Comparison of ENCODE assay signal across 10 cellular contexts in genomic region chr9:34190996-34191892, GRCh38. TPM values are rescaled to one million over a fixed set of nuclear protein-coding genes. Genes with fewer than 3 reads are reported as not detected.
DNase-seq lines count a peak whose midpoint lies in the region; ATAC-seq, FAIRE-seq and TF ChIP-seq lines count a peak whose summit lies in the region.
"Had no signal": no experiment of that assay in that cellular context is flagged by ENCODE, and none has a peak within 500 bp of the region (broad histone marks: within the 10 kb centered on the region; RNA-seq: fewer than 3 reads in every experiment).

No MANE protein-coding gene starts in this region.

- CTCF ChIA-PET in endothelial cell of umbilical vein (lab: Charles Lee): interaction anchor here (0.9 to 1.4 kb wide), 4 partner anchors 12 to 100 kb away, joined by 3 to 4 read pairs (median 4); partner anchors contain the start of gene UBAP1

- H3K9ac ChIP-seq in endothelial cell of umbilical vein (replicated peaks; ENCODE audit: extremely low read depth, insufficient read depth, low read length): no peak overlapping the region

- ATAC-seq in GM19463 (IDR thresholded peaks at IDR 0.05; ENCODE audit: unreplicated experiment): no peak

- peaks cover 9% of the 10 kb centered on the region for H4K20me1 ChIP-seq in endothelial cell of umbilical vein (replicated peaks; ENCODE audit: control insufficient read depth, extremely low read depth, insufficient read depth, low read length)

- no peak overlapping the region for H3K4me3 ChIP-seq in endothelial cell of umbilical vein (replicated peaks in 1 of 3; ENCODE audit: insufficient read depth in 1 of 3, low read depth in 1 of 3, low read length in 3 of 3)
- H3K4me3 ChIP-seq in retinal pigment epithelial cell (ENCODE audit: low read length): no peak overlapping the region
- H3K4me3 ChIP-seq: heart left ventricle had no signal

- POLR2A ChIA-PET in endothelial cell of umbilical vein (lab: Charles Lee): interaction anchor here (0.6 kb wide), 1 partner anchor 10 kb away, joined by 9 read pairs; no protein-coding TSS in a partner anchor

- no peaks in the 10 kb centered on the region for H3K27me3 ChIP-seq in endothelial cell of umbilical vein (ENCODE audit: control insufficient read depth in 2 of 2, insufficient read depth in 2 of 2, low read length in 2 of 2)
- H3K27me3 ChIP-seq: heart left ventricle had no signal

- H2AFZ ChIP-seq in endothelial cell of umbilical vein (ENCODE audit: low read depth, low read length): no peak overlapping the region

- TF ChIP-seq CTCF in endothelial cell of umbilical vein (IDR thresholded peaks at IDR 0.05; ENCODE audit: extremely low read depth in 1 of 2, insufficient read depth in 1 of 2, low read depth in 1 of 2, low read length in 2 of 2) (peak in 1 of 2 donors; percentile 7), retinal pigment epithelial cell (conservative IDR thresholded peaks at IDR 0.05; ENCODE audit: low read depth, low read length) (peak; percentile 46)

- no peak for TF ChIP-seq POLR2A in endothelial cell of umbilical vein (IDR thresholded peaks at IDR 0.05; ENCODE audit: low read depth, low read length)

- BruUV-seq in endothelial cell of umbilical vein (replicated peaks; lab: Mats Ljungman, UMichigan): no TSS peak

- no peak overlapping the region for H3K27ac ChIP-seq in endothelial cell of umbilical vein (ENCODE audit: insufficient read depth, low read depth, low read length)

- H3K4me2 ChIP-seq in endothelial cell of umbilical vein (ENCODE audit: insufficient read depth, low read length): no peak overlapping the region

- dilution Hi-C loops in endothelial cell of umbilical vein (cut with MboI; ENCODE audit: extremely low pct_ligation_motif_present, low sequenced_read_pairs): no loop called here

- H3K9me1 ChIP-seq in endothelial cell of umbilical vein (replicated peaks; ENCODE audit: control insufficient read depth, extremely low read depth, insufficient read depth, low read length): no peaks in the 10 kb centered on the region

- H3K79me2 ChIP-seq in endothelial cell of umbilical vein (ENCODE audit: control insufficient read depth, insufficient read depth, low read length): peaks cover 78% of the 10 kb centered on the region

- peak; percentile 68 for FAIRE-seq in endothelial cell of umbilical vein (lab: Jason Lieb, UNC)

- H3K36me3 ChIP-seq in endothelial cell of umbilical vein (ENCODE audit: control insufficient read depth in 2 of 2, extremely low read depth in 1 of 2, insufficient read depth in 2 of 2, low read length in 2 of 2): no peaks in the 10 kb centered on the region

- peaks cover 14% of the 10 kb centered on the region for H3K4me1 ChIP-seq in endothelial cell of umbilical vein (ENCODE audit: control insufficient read depth, extremely low read depth, insufficient read depth, low read length)

- intact Hi-C loops in endothelial cell of umbilical vein (cut with micrococcal nuclease): no loop called here

- DNase-seq in NCI-H82 (lab: John Stamatoyannopoulos, UW) (peak; percentile 45), NCI-H82 treated with DMSO at 0.1 percent for 48 hours (lab: John Stamatoyannopoulos, UW; ENCODE audit: unreplicated experiment) (no peak), NCI-H345 treated with DMSO at 0.1 percent for 48 hours (lab: John Stamatoyannopoulos, UW; ENCODE audit: unreplicated experiment) (peak; percentile 3), endothelial cell of umbilical vein (ENCODE audit: low read depth, low spot score) (peak; percentile 35), retinal pigment epithelial cell (ENCODE audit: low read depth) (no peak), NCI-H446 treated with DMSO at 0.1 percent for 48 hours (lab: John Stamatoyannopoulos, UW) (no peak)
- DNase-seq in stimulated activated CD4-positive, alpha-beta T cell treated with anti-CD3 and anti-CD28 coated beads, Interleukin-4, amount 100 ng/mL, for 24 hours: no peak
- DNase-seq: heart left ventricle, T-helper 1 cell had no signal

- no peaks in the 10 kb centered on the region for H3K9me3 ChIP-seq in endothelial cell of umbilical vein (replicated peaks; ENCODE audit: control insufficient read depth, insufficient read depth, low read length)

TF ChIP-seq in endothelial cell of umbilical vein, 7 proteins besides CTCF, POLR2A, EP300 and RAD21:
- TF ChIP-seq MYC (IDR thresholded peaks at IDR 0.05; ENCODE audit: low read depth, low read length) (no peak), FOS (IDR thresholded peaks at IDR 0.05; ENCODE audit: borderline replicate concordance, insufficient read depth, low read length) (no peak), JUN (IDR thresholded peaks at IDR 0.05; ENCODE audit: borderline replicate concordance, insufficient read depth, insufficient read length, low read depth) (no peak), GATA2 (IDR thresholded peaks at IDR 0.05; ENCODE audit: insufficient read depth, insufficient read length, low read depth, low read length) (no peak), POLR2AphosphoS5 (IDR thresholded peaks at IDR 0.05; ENCODE audit: insufficient read depth, low read depth, low read length) (no peak), EZH2 (IDR thresholded peaks at IDR 0.05; ENCODE audit: borderline replicate concordance, low read depth, low read length, severe bottlenecking) (no peak)
- TF ChIP-seq, protein P1, sequence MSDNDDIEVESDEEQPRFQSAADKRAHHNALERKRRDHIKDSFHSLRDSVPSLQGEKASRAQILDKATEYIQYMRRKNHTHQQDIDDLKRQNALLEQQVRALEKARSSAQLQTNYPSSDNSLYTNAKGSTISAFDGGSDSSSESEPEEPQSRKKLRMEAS (IDR thresholded peaks at IDR 0.05; ENCODE audit: insufficient read depth, insufficient read length): no peak

RNA-seq across cellular contexts. Expression of gene UBAP1, which starts 12.4 kb away (rescaled TPM):
- 38.0 and 38.8 TPM in 2 replicates for total RNA-seq in endothelial cell of umbilical vein
- 38.8 and 41.5 TPM in 2 replicates for polyA plus RNA-seq in endothelial cell of umbilical vein
- 45.6 and 49.3 TPM in 2 replicates for polyA plus RNA-seq in endothelial cell of umbilical vein (2011; cell fraction: cytosol; rRNA removed)
- polyA plus RNA-seq in endothelial cell of umbilical vein (2011; cell fraction: nucleus; rRNA removed): 31.2 and 31.4 TPM in 2 replicates
- 37.0 and 41.4 TPM in 2 replicates for polyA plus RNA-seq in endothelial cell of umbilical vein (2012)
- 50.8 and 51.1 TPM in 2 replicates for polyA minus RNA-seq in endothelial cell of umbilical vein
- polyA minus RNA-seq in endothelial cell of umbilical vein (2011; cell fraction: cytosol; rRNA and poly(A)+ RNA removed): 41.0 TPM
- polyA minus RNA-seq in endothelial cell of umbilical vein (2011; cell fraction: nucleus; rRNA and poly(A)+ RNA removed): 13.4 and 22.6 TPM in 2 replicates

Comparison
In these comparisons a context has a peak if more than half of its experiments do, and no peak if none do; other contexts are left out.
1. DNase-seq: peak in NCI-H82 (single experiment), NCI-H345 treated with DMSO at 0.1 percent for 48 hours (single experiment) and endothelial cell of umbilical vein (single experiment); none in NCI-H82 treated with DMSO at 0.1 percent for 48 hours (single experiment), retinal pigment epithelial cell (single experiment), NCI-H446 treated with DMSO at 0.1 percent for 48 hours (single experiment) and stimulated activated CD4-positive, alpha-beta T cell treated with anti-CD3 and anti-CD28 coated beads, Interleukin-4, amount 100 ng/mL, for 24 hours (single experiment).